ENCODE assay signal across 37 cellular contexts in the genomic region with DNA sequence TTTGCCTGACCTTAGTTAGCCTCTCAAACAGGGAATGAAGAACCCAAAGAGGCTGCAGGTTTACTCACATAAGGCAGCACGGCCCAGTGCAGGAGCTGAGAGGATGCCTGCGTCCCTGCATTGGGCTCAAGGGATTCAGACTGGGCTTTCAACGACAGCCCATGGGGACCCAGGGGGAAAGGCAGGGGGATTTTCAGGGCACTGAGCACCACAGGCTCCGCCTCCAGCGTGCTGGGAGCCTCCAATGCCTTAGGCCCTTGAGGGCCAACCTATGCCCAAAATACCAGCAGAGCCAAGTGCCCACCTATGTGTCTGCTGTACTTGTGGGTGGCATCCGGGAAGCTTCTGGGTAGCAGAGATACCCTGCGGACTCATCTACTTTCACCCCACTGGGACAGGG.
"Had no signal": no experiment of that assay in that cellular context is flagged by ENCODE, and none has a peak within 500 bp of the region (broad histone marks: within the 10 kb centered on the region; RNA-seq: fewer than 3 reads in every experiment).

No MANE protein-coding gene starts in this region.

- H3K27ac Mint-ChIP-seq: activated CD4-positive, alpha-beta memory T cell treated with anti-CD3 and anti-CD28 coated beads for 36 hours; activated CD4-positive, alpha-beta T cell treated with anti-CD3 and anti-CD28 coated beads for 36 hours; activated CD4-positive, alpha-beta T cell treated with anti-CD3 and anti-CD28 coated beads, Interleukin-2, amount 10 ng/mL, durations not matched to agents 24 days and 14 days; activated CD8-positive, alpha-beta memory T cell treated with anti-CD3 and anti-CD28 coated beads, Interleukin-2, amount 10 ng/mL, durations not matched to agents 7 days and 5 days; activated CD8-positive, alpha-beta T cell treated with anti-CD3 and anti-CD28 coated beads, Interleukin-2, amount 10 ng/mL, durations not matched to agents 7 days and 5 days; activated naive CD4-positive, alpha-beta T cell treated with anti-CD3 and anti-CD28 coated beads for 36 hours; activated naive CD4-positive, alpha-beta T cell treated with anti-CD3 and anti-CD28 coated beads, Interleukin-2, amount 50 U/mL, for 24 hours; activated naive CD8-positive, alpha-beta T cell treated with anti-CD3 and anti-CD28 coated beads for 36 hours; activated naive CD8-positive, alpha-beta T cell treated with anti-CD3 and anti-CD28 coated beads, Interleukin-2, amount 50 U/mL, for 24 hours; activated T-helper 1 cell treated with anti-CD3 and anti-CD28 coated beads, Interleukin-12 subunit alpha, Interleukin-12 subunit beta, Interleukin-2, Interleukin-4 antibody, amounts not matched to agents 30 ng/mL and 10 ng/mL and 1 ng/mL, durations not matched to agents 14 hours and 24 hours and 36 hours; activated T-helper 2 cell treated with anti-CD3 and anti-CD28 coated beads, Interferon-gamma antibody, Interleukin-2, Interleukin-4, amounts not matched to agents 10 μg/mL and 5 μg/mL and 100 μg/mL, durations not matched to agents 14 hours and 24 hours and 36 hours; T-helper 17 cell; T-helper 2 cell treated with Interferon-gamma antibody and Interleukin-4, amounts not matched to agents 5 μg/mL and 100 μg/mL, for 36 hours had no signal

- H3K27me3 Mint-ChIP-seq: activated CD4-positive, alpha-beta memory T cell treated with anti-CD3 and anti-CD28 coated beads for 36 hours; activated CD4-positive, alpha-beta T cell treated with anti-CD3 and anti-CD28 coated beads for 36 hours; activated CD4-positive, alpha-beta T cell treated with anti-CD3 and anti-CD28 coated beads, Interleukin-2, amount 10 ng/mL, durations not matched to agents 24 days and 14 days; activated CD8-positive, alpha-beta memory T cell treated with anti-CD3 and anti-CD28 coated beads, Interleukin-2, amount 10 ng/mL, durations not matched to agents 7 days and 5 days; activated naive CD4-positive, alpha-beta T cell treated with anti-CD3 and anti-CD28 coated beads, Interleukin-2, amount 50 U/mL, for 24 hours; activated naive CD8-positive, alpha-beta T cell treated with anti-CD3 and anti-CD28 coated beads for 36 hours; activated naive CD8-positive, alpha-beta T cell treated with anti-CD3 and anti-CD28 coated beads, Interleukin-2, amount 50 U/mL, for 24 hours; effector memory CD8-positive, alpha-beta T cell; T-helper 17 cell had no signal

- H3K4me3 Mint-ChIP-seq: activated CD4-positive, alpha-beta memory T cell treated with anti-CD3 and anti-CD28 coated beads for 36 hours; activated CD4-positive, alpha-beta T cell treated with anti-CD3 and anti-CD28 coated beads for 36 hours; activated CD4-positive, alpha-beta T cell treated with anti-CD3 and anti-CD28 coated beads, Interleukin-2, amount 10 ng/mL, durations not matched to agents 24 days and 14 days; activated CD8-positive, alpha-beta memory T cell treated with anti-CD3 and anti-CD28 coated beads, Interleukin-2, amount 10 ng/mL, durations not matched to agents 7 days and 5 days; activated CD8-positive, alpha-beta T cell treated with anti-CD3 and anti-CD28 coated beads, Interleukin-2, amount 10 ng/mL, durations not matched to agents 7 days and 5 days; activated naive CD4-positive, alpha-beta T cell treated with anti-CD3 and anti-CD28 coated beads for 36 hours; activated naive CD4-positive, alpha-beta T cell treated with anti-CD3 and anti-CD28 coated beads, Interleukin-2, amount 50 U/mL, for 24 hours; activated naive CD8-positive, alpha-beta T cell treated with anti-CD3 and anti-CD28 coated beads for 36 hours; activated naive CD8-positive, alpha-beta T cell treated with anti-CD3 and anti-CD28 coated beads, Interleukin-2, amount 50 U/mL, for 24 hours; activated T-helper 1 cell treated with anti-CD3 and anti-CD28 coated beads, Interleukin-12 subunit alpha, Interleukin-12 subunit beta, Interleukin-2, Interleukin-4 antibody, amounts not matched to agents 30 ng/mL and 10 ng/mL and 1 ng/mL, durations not matched to agents 14 hours and 24 hours and 36 hours; effector memory CD8-positive, alpha-beta T cell; T-helper 17 cell; T-helper 2 cell treated with Interferon-gamma antibody and Interleukin-4, amounts not matched to agents 5 μg/mL and 100 μg/mL, for 36 hours had no signal

- H3K9me3 ChIP-seq: adrenal gland, body of pancreas, esophagus muscularis mucosa, gastrocnemius medialis, heart left ventricle had no signal

- FAIRE-seq: colon had no signal

- ATAC-seq: activated CD4-positive, alpha-beta T cell treated with anti-CD3 and anti-CD28 coated beads for 36 hours; activated CD8-positive, alpha-beta memory T cell treated with anti-CD3 and anti-CD28 coated beads, Interleukin-2, amount 10 ng/mL, durations not matched to agents 7 days and 5 days; activated CD8-positive, alpha-beta T cell treated with anti-CD3 and anti-CD28 coated beads, Interleukin-2, amount 10 ng/mL, durations not matched to agents 7 days and 5 days; activated naive CD8-positive, alpha-beta T cell treated with anti-CD3 and anti-CD28 coated beads, Interleukin-2, amount 50 U/mL, for 24 hours; body of pancreas; effector memory CD8-positive, alpha-beta T cell; foreskin keratinocyte; gastrocnemius medialis; heart left ventricle; T-helper 17 cell had no signal

- H3K4me1 Mint-ChIP-seq: activated CD4-positive, alpha-beta T cell treated with anti-CD3 and anti-CD28 coated beads for 36 hours; activated CD4-positive, alpha-beta T cell treated with anti-CD3 and anti-CD28 coated beads, Interleukin-2, amount 10 ng/mL, durations not matched to agents 24 days and 14 days had no signal

- H3K4me3 ChIP-seq: adrenal gland, body of pancreas, esophagus muscularis mucosa, gastrocnemius medialis, heart left ventricle had no signal

- DNase-seq: activated CD4-positive, alpha-beta memory T cell treated with anti-CD3 and anti-CD28 coated beads for 36 hours; activated CD4-positive, alpha-beta T cell treated with anti-CD3 and anti-CD28 coated beads for 36 hours; activated CD4-positive, alpha-beta T cell treated with anti-CD3 and anti-CD28 coated beads, Interleukin-2, amount 10 ng/mL, durations not matched to agents 24 days and 14 days; activated CD4-positive, CD25-positive, alpha-beta regulatory T cell; activated CD4-positive, CD25-positive, alpha-beta regulatory T cell treated with anti-CD3 and anti-CD28 coated beads, Interleukin-2, amount 50 U/mL, for 72 hours; activated CD8-positive, alpha-beta memory T cell treated with anti-CD3 and anti-CD28 coated beads, Interleukin-2, amount 10 ng/mL, durations not matched to agents 7 days and 5 days; activated CD8-positive, alpha-beta memory T cell treated with anti-CD3 and anti-CD28 coated beads, Interleukin-2, amount 50 U/mL, for 4 hours; activated CD8-positive, alpha-beta T cell treated with anti-CD3 and anti-CD28 coated beads, Interleukin-2, amount 10 ng/mL, durations not matched to agents 7 days and 5 days; activated effector memory CD4-positive, alpha-beta T cell treated with anti-CD3 and anti-CD28 coated beads, Interleukin-2, amount 50 U/mL, for 16 hours; activated naive CD4-positive, alpha-beta T cell treated with anti-CD3 and anti-CD28 coated beads for 36 hours; activated naive CD8-positive, alpha-beta T cell treated with anti-CD3 and anti-CD28 coated beads for 36 hours; activated naive CD8-positive, alpha-beta T cell treated with anti-CD3 and anti-CD28 coated beads, Interleukin-2, amount 50 U/mL, for 24 hours; activated T-cell treated with anti-CD3 and anti-CD28 coated beads, Interleukin-2, amount 50 U/mL, for 1 hour; activated T-cell treated with anti-CD3 and anti-CD28 coated beads, Interleukin-2, amount 50 U/mL, for 48 hours; adrenal gland; amygdala; aorta; body of pancreas; caudate nucleus; cortex of kidney; dermis blood vessel endothelial cell; effector CD4-positive, alpha-beta T cell; effector memory CD8-positive, alpha-beta T cell; erythroblast; foreskin keratinocyte; gastrocnemius medialis; glutamatergic neuron; heart left ventricle; T-helper 17 cell; T1000; WERI-Rb-1 had no signal

- H3K4me1 ChIP-seq: body of pancreas, foreskin keratinocyte, gastrocnemius medialis had no signal

- H3K27ac ChIP-seq: body of pancreas, esophagus muscularis mucosa, foreskin keratinocyte, gastrocnemius medialis, heart left ventricle, WERI-Rb-1 had no signal

- H3K27me3 ChIP-seq: adrenal gland, body of pancreas, esophagus muscularis mucosa, foreskin keratinocyte, gastrocnemius medialis, heart left ventricle had no signal

- H3K9me3 Mint-ChIP-seq: activated CD4-positive, alpha-beta memory T cell treated with anti-CD3 and anti-CD28 coated beads for 36 hours; activated CD4-positive, alpha-beta T cell treated with anti-CD3 and anti-CD28 coated beads, Interleukin-2, amount 10 ng/mL, durations not matched to agents 24 days and 14 days; activated naive CD4-positive, alpha-beta T cell treated with anti-CD3 and anti-CD28 coated beads for 36 hours; activated naive CD4-positive, alpha-beta T cell treated with anti-CD3 and anti-CD28 coated beads, Interleukin-2, amount 50 U/mL, for 24 hours; activated naive CD8-positive, alpha-beta T cell treated with anti-CD3 and anti-CD28 coated beads for 36 hours; activated naive CD8-positive, alpha-beta T cell treated with anti-CD3 and anti-CD28 coated beads, Interleukin-2, amount 50 U/mL, for 24 hours; activated T-helper 1 cell treated with anti-CD3 and anti-CD28 coated beads, Interleukin-12 subunit alpha, Interleukin-12 subunit beta, Interleukin-2, Interleukin-4 antibody, amounts not matched to agents 30 ng/mL and 10 ng/mL and 1 ng/mL, durations not matched to agents 14 hours and 24 hours and 36 hours; activated T-helper 2 cell treated with anti-CD3 and anti-CD28 coated beads, Interferon-gamma antibody, Interleukin-2, Interleukin-4, amounts not matched to agents 10 μg/mL and 5 μg/mL and 100 μg/mL, durations not matched to agents 14 hours and 24 hours and 36 hours; effector memory CD8-positive, alpha-beta T cell; T-helper 2 cell treated with Interferon-gamma antibody and Interleukin-4, amounts not matched to agents 5 μg/mL and 100 μg/mL, for 36 hours had no signal
